ENCODE assay signal across 12 cellular contexts in the genomic region with DNA sequence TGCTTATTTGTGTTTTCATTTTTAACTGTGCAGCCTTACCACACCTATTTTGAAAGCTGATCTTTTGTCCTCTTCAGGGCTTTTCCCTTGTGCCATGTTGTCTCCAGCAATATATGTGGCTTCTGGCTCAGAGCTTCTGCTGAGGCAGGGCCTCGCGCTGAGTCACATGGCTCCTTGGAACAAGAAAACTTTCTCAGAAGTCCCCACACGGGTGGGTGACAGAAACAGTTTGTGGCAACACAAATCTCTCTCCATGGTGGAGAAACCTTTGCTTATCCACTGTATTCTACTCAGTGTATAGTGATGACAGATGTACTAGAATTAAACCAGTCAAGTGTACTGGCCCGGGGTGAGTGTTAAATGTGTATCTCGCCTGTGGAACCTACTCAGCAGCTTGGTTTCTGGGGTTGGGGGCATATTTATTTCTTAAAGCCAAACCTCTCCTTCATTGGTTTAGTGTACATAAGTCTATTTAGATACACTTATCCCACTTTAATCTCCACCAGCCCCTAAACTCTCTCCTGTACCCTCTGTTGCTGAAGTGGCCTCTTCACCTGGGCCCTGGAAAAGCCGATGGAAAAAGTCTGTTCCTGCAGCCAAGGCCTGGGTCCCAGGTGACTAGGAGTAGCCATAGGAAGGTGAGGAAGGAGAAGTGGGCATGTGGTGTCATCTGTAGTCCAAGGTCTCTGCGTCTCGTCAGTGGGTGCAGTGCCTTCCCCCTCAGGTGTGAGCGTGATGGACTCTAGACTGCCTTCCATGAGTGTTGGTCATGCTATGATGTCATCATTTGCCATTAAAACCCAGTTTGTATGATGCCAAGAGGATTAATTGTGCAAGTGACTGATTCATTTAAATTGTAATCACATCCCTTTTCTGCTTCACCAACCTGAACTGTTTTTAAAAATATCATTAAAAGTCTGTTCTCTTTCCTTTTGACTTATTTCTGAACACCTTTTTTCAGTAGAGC. TPM values are rescaled to one million over a fixed set of nuclear protein-coding genes. Genes with fewer than 3 reads are reported as not detected.
DNase-seq lines count a peak whose midpoint lies in the region; ATAC-seq lines count a peak whose summit lies in the region.
"Had no signal": no experiment of that assay in that cellular context is flagged by ENCODE, and none has a peak within 500 bp of the region (broad histone marks: within the 10 kb centered on the region; RNA-seq: fewer than 3 reads in every experiment).

No MANE protein-coding gene starts in this region.

- H3K4me3 ChIP-seq in GM23248: no peak overlapping the region
- H3K4me3 ChIP-seq: psoas muscle had no signal

- ATAC-seq in HG03520 (IDR thresholded peaks at IDR 0.05; ENCODE audit: unreplicated experiment): no peak
- no peak for ATAC-seq in GM21619 (IDR thresholded peaks at IDR 0.05; ENCODE audit: unreplicated experiment)

- no peaks in the 10 kb centered on the region for H4K20me1 ChIP-seq in GM23248 (ENCODE audit: insufficient read depth)

- peaks cover 64% of the 10 kb centered on the region for H3K36me3 Mint-ChIP-seq in activated T-cell treated with anti-CD3 and anti-CD28 coated beads, Interleukin-2, amount 50 U/mL, for 24 hours (ENCODE audit: low read depth)

- no peaks in the 10 kb centered on the region for H3F3A ChIP-seq in GM23248 (ENCODE audit: insufficient read depth)

- no peaks in the 10 kb centered on the region for H3K9me3 ChIP-seq in GM23248 (ENCODE audit: low read depth)
- H3K9me3 ChIP-seq: psoas muscle had no signal

- no peaks in the 10 kb centered on the region for H3K9me3 Mint-ChIP-seq in activated T-cell treated with anti-CD3 and anti-CD28 coated beads, Interleukin-2, amount 50 U/mL, for 24 hours

- no peaks in the 10 kb centered on the region for H3K27me3 ChIP-seq in GM23248 (replicated peaks; ENCODE audit: insufficient read depth)

- H3K79me2 ChIP-seq in GM23248 (ENCODE audit: insufficient read depth): no peaks in the 10 kb centered on the region

- no peak overlapping the region for H3K9ac ChIP-seq in GM23248

- peaks cover 12% of the 10 kb centered on the region for H3K4me1 ChIP-seq in GM23248 (ENCODE audit: insufficient read depth)

- peaks cover 76% of the 10 kb centered on the region for H3K4me1 Mint-ChIP-seq in activated T-cell treated with anti-CD3 and anti-CD28 coated beads, Interleukin-2, amount 50 U/mL, for 24 hours (ENCODE audit: low read depth)

- no peaks in the 10 kb centered on the region for H3K9me2 ChIP-seq in GM23248 (ENCODE audit: insufficient read depth)

- DNase-seq in GM23248: peak; percentile 32
- no peak for DNase-seq in activated T-cell treated with anti-CD3 and anti-CD28 coated beads, Interleukin-2, amount 50 U/mL, for 24 hours
- DNase-seq in kidney tubule cell (ENCODE audit: low spot score): peak; percentile 44
- peak; percentile 34 to 60 for DNase-seq in stimulated activated CD8-positive, alpha-beta memory T cell treated with anti-CD3 and anti-CD28 coated beads, Interleukin-2, amount 100 ng/mL, for 48 hours (ENCODE audit: low read depth in 2 of 2)
- no peak for DNase-seq in OCI-M2 (lab: John Stamatoyannopoulos, UW; ENCODE audit: unreplicated experiment)
- DNase-seq: caudate nucleus, DMS79, Karpas-422, NCI-H2171 had no signal

- H3K4me3 Mint-ChIP-seq in activated T-cell treated with anti-CD3 and anti-CD28 coated beads, Interleukin-2, amount 50 U/mL, for 24 hours: no peak overlapping the region

- WGBS in GM23248 (ENCODE audit: low coverage in 1 of 2, low lambda C conversion rate in 2 of 2, missing lambda C conversion rate in 2 of 2), 2 experiments: 68 to 72% methylated on average over 9 of the region's 9 CpGs

- peak overlapping the region; percentile 79 for H3K27ac Mint-ChIP-seq in activated T-cell treated with anti-CD3 and anti-CD28 coated beads, Interleukin-2, amount 50 U/mL, for 24 hours

- H3K4me2 ChIP-seq in GM23248 (ENCODE audit: unreplicated experiment): no peak overlapping the region

- H2AFZ ChIP-seq in GM23248: no peak overlapping the region

- H3K36me3 ChIP-seq in GM23248 (ENCODE audit: low read depth): peaks cover 27% of the 10 kb centered on the region

- H3K27me3 Mint-ChIP-seq in activated T-cell treated with anti-CD3 and anti-CD28 coated beads, Interleukin-2, amount 50 U/mL, for 24 hours: no peaks in the 10 kb centered on the region

- in situ Hi-C loops in GM23248 (cut with MboI): no loop called here

- H3K27ac ChIP-seq in GM23248: no peak overlapping the region
- H3K27ac ChIP-seq: psoas muscle had no signal

RNA-seq across cellular contexts. Expression of gene FBXL22, which starts 3.2 kb away (rescaled TPM):
- total RNA-seq in GM23248 (2014; rRNA removed; shearing (Covaris generic)): 0.32 TPM in 1 of 2 replicates, not detected in the other
- polyA plus RNA-seq in GM23248 (2016; fragmentation: Nextera tagmentation; extraction: Ambion mirVana): 0.65 and 1.4 TPM in 2 replicates

Comparison
In these comparisons a context has a peak if more than half of its experiments do, and no peak if none do; other contexts are left out.
1. DNase-seq: peak in GM23248 (single experiment), kidney tubule cell (single experiment) and stimulated activated CD8-positive, alpha-beta memory T cell treated with anti-CD3 and anti-CD28 coated beads, Interleukin-2, amount 100 ng/mL, for 48 hours (2 of 2); none in activated T-cell treated with anti-CD3 and anti-CD28 coated beads, Interleukin-2, amount 50 U/mL, for 24 hours (single experiment) and OCI-M2 (single experiment).